ENCODE assay signal across 1 cellular context in the genomic region with DNA sequence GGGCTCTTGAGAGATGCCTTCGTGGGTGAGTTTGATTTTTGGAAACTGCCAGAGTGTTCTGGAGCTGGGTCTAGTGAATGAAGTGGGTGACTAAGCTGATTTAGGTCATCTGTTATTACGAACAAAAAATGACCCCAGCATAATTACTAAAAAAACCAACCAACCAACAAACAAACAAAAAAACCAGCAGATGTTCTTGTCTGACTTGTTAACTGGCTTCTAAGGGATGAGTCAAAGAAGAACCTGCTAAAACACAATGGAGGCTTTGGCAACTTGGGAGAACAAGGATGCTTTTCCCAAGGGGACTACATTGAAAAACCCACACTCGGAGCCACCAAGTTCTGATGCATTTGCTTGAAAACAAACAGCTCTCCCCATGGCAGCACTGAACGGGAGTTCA.
TF ChIP-seq lines count a peak whose summit lies in the region.

No MANE protein-coding gene starts in this region.

TF ChIP-seq in GM23338, 12 proteins besides CTCF, POLR2A, EP300 and RAD21 (continued from another document):
- TF ChIP-seq, protein P1, sequence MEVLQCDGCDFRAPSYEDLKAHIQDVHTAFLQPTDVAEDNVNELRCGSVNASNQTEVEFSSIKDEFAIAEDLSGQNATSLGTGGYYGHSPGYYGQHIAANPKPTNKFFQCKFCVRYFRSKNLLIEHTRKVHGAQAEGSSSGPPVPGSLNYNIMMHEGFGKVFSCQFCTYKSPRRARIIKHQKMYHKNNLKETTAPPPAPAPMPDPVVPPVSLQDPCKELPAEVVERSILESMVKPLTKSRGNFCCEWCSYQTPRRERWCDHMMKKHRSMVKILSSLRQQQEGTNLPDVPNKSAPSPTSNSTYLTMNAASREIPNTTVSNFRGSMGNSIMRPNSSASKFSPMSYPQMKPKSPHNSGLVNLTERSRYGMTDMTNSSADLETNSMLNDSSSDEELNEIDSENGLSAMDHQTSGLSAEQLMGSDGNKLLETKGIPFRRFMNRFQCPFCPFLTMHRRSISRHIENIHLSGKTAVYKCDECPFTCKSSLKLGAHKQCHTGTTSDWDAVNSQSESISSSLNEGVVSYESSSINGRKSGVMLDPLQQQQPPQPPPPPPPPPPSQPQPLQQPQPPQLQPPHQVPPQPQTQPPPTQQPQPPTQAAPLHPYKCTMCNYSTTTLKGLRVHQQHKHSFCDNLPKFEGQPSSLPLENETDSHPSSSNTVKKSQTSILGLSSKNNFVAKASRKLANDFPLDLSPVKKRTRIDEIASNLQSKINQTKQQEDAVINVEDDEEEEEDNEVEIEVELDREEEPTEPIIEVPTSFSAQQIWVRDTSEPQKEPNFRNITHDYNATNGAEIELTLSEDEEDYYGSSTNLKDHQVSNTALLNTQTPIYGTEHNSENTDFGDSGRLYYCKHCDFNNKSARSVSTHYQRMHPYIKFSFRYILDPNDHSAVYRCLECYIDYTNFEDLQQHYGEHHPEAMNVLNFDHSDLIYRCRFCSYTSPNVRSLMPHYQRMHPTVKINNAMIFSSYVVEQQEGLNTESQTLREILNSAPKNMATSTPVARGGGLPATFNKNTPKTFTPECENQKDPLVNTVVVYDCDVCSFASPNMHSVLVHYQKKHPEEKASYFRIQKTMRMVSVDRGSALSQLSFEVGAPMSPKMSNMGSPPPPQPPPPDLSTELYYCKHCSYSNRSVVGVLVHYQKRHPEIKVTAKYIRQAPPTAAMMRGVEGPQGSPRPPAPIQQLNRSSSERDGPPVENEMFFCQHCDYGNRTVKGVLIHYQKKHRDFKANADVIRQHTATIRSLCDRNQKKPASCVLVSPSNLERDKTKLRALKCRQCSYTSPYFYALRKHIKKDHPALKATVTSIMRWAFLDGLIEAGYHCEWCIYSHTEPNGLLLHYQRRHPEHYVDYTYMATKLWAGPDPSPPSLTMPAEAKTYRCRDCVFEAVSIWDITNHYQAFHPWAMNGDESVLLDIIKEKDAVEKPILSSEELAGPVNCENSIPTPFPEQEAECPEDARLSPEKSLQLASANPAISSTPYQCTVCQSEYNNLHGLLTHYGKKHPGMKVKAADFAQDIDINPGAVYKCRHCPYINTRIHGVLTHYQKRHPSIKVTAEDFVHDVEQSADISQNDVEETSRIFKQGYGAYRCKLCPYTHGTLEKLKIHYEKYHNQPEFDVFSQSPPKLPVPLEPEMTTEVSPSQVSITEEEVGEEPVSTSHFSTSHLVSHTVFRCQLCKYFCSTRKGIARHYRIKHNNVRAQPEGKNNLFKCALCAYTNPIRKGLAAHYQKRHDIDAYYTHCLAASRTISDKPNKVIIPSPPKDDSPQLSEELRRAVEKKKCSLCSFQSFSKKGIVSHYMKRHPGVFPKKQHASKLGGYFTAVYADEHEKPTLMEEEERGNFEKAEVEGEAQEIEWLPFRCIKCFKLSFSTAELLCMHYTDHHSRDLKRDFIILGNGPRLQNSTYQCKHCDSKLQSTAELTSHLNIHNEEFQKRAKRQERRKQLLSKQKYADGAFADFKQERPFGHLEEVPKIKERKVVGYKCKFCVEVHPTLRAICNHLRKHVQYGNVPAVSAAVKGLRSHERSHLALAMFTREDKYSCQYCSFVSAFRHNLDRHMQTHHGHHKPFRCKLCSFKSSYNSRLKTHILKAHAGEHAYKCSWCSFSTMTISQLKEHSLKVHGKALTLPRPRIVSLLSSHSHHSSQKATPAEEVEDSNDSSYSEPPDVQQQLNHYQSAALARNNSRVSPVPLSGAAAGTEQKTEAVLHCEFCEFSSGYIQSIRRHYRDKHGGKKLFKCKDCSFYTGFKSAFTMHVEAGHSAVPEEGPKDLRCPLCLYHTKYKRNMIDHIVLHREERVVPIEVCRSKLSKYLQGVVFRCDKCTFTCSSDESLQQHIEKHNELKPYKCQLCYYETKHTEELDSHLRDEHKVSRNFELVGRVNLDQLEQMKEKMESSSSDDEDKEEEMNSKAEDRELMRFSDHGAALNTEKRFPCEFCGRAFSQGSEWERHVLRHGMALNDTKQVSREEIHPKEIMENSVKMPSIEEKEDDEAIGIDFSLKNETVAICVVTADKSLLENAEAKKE (CRISPR knock-in tag; IDR thresholded peaks at IDR 0.05) = no peak
- TF ChIP-seq, protein P2, sequence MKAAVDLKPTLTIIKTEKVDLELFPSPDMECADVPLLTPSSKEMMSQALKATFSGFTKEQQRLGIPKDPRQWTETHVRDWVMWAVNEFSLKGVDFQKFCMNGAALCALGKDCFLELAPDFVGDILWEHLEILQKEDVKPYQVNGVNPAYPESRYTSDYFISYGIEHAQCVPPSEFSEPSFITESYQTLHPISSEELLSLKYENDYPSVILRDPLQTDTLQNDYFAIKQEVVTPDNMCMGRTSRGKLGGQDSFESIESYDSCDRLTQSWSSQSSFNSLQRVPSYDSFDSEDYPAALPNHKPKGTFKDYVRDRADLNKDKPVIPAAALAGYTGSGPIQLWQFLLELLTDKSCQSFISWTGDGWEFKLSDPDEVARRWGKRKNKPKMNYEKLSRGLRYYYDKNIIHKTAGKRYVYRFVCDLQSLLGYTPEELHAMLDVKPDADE (IDR thresholded peaks at IDR 0.05) = no peak
- no peak for TF ChIP-seq NANOG (IDR thresholded peaks at IDR 0.05; ENCODE audit: borderline replicate concordance)
- TF ChIP-seq EZH2 (IDR thresholded peaks at IDR 0.05; ENCODE audit: low read depth, unreplicated experiment) = no peak
- TF ChIP-seq POLR2AphosphoS5 (IDR thresholded peaks at IDR 0.05; ENCODE audit: low read depth) = no peak
- no peak for TF ChIP-seq JUNB (IDR thresholded peaks at IDR 0.05; ENCODE audit: unreplicated experiment)
- TF ChIP-seq CREB1 (CRISPR knock-in tag; IDR thresholded peaks at IDR 0.05; ENCODE audit: low read depth) = no peak
- TF ChIP-seq STAT1 (IDR thresholded peaks at IDR 0.05; ENCODE audit: unreplicated experiment) = no peak
- no peak for TF ChIP-seq ZNF331 (CRISPR knock-in tag; IDR thresholded peaks at IDR 0.05; ENCODE audit: low read depth)
- TF ChIP-seq EZH2phosphoT487 (IDR thresholded peaks at IDR 0.05; ENCODE audit: unreplicated experiment) = no peak
